ENCODE assay signal across 11 cellular contexts in genomic region chr7:130988443-130988842, GRCh38.
DNase-seq lines count a peak whose midpoint lies in the region; ATAC-seq, FAIRE-seq and TF ChIP-seq lines count a peak whose summit lies in the region.
"Had no signal": no experiment of that assay in that cellular context is flagged by ENCODE, and none has a peak within 500 bp of the region (broad histone marks: within the 10 kb centered on the region; RNA-seq: fewer than 3 reads in every experiment).

No MANE protein-coding gene starts in this region.

- no peaks in the 10 kb centered on the region for H3K27me3 ChIP-seq in fibroblast of lung (ENCODE audit: control insufficient read depth, insufficient read depth, low read length)
- H3K27me3 ChIP-seq: tibial artery had no signal

- TF ChIP-seq POLR2A in GM12891 (IDR thresholded peaks at IDR 0.05; ENCODE audit: low read depth, low read length) = no peak

- H4K20me1 ChIP-seq in fibroblast of lung (ENCODE audit: control insufficient read depth, extremely low read depth, insufficient read depth, low read length) = no peaks in the 10 kb centered on the region

- no peak for TF ChIP-seq CTCF in fibroblast of lung (conservative IDR thresholded peaks at IDR 0.05 in 1 of 2, IDR thresholded peaks at IDR 0.05 in 1 of 2; ENCODE audit: low read depth in 1 of 2, low read length in 2 of 2)

- H3K36me3 ChIP-seq in fibroblast of lung (ENCODE audit: control insufficient read depth, insufficient read depth, low read length) = no peaks in the 10 kb centered on the region

- H3K27ac ChIP-seq in fibroblast of lung (ENCODE audit: insufficient read depth, low read length) (peak overlapping the region; percentile 43), skin epidermis (peak overlapping the region in 11 of 21 experiments; percentile 2 to 68 (median 41))

- peak overlapping the region; percentile 41 for H3K4me2 ChIP-seq in fibroblast of lung (ENCODE audit: extremely low read depth, insufficient read depth, low read length)

- FAIRE-seq in GM12891 (lab: Jason Lieb, UNC) = no peak

- peak; percentile 2 for DNase-seq in NCI-H82 (lab: John Stamatoyannopoulos, UW)
- no peak for DNase-seq in NCI-H82 treated with DMSO at 0.1 percent for 48 hours (lab: John Stamatoyannopoulos, UW; ENCODE audit: unreplicated experiment)
- DNase-seq in T-helper 2 cell = peak in 3 of 5 experiments; percentile 39 to 73 (median 51)
- DNase-seq in fibroblast of lung (ENCODE audit: low read depth in 2 of 2) = peak in 1 of 2 donors; percentile 41
- DNase-seq in HuH-7.5 (ENCODE audit: low spot score) = no peak
- no peak for DNase-seq in GM12891 (ENCODE audit: insufficient read length, low spot score)
- DNase-seq: activated CD4-positive, alpha-beta T cell treated with anti-CD3 and anti-CD28 coated beads, Interleukin-2, amount 50 U/mL, for 1 hour; NK-92 treated with Interleukin-12 subunit alpha and Interleukin-12 subunit beta, amount 100 ng/mL, for 24 hours; tibial artery had no signal

- peaks cover 43% of the 10 kb centered on the region for H3K79me2 ChIP-seq in fibroblast of lung (ENCODE audit: control insufficient read depth, insufficient read depth, low read length)

- H3K4me1 ChIP-seq in fibroblast of lung (ENCODE audit: control insufficient read depth, extremely low read depth, insufficient read depth, low read length) = peaks cover 11% of the 10 kb centered on the region

- no peak for ATAC-seq in HG03521 (IDR thresholded peaks at IDR 0.05; ENCODE audit: unreplicated experiment)

- no peak overlapping the region for H2AFZ ChIP-seq in fibroblast of lung (ENCODE audit: low read length)

- no peak overlapping the region for H3K9ac ChIP-seq in fibroblast of lung (ENCODE audit: insufficient read depth, low read length)

- no peaks in the 10 kb centered on the region for H3K9me3 ChIP-seq in fibroblast of lung (ENCODE audit: control insufficient read depth, insufficient read depth, low read depth, low read length)
- H3K9me3 ChIP-seq: tibial artery had no signal

- no peak overlapping the region for H3K4me3 ChIP-seq in fibroblast of lung (replicated peaks in 1 of 4; ENCODE audit: control extremely low read depth in 1 of 4, insufficient read depth in 1 of 4, low read depth in 3 of 4, low read length in 4 of 4)
- H3K4me3 ChIP-seq in skin epidermis = no peak overlapping the region
- H3K4me3 ChIP-seq: tibial artery had no signal

TF ChIP-seq in GM12891, 5 proteins besides CTCF, POLR2A, EP300 and RAD21:
- no peak for TF ChIP-seq TAF1 (IDR thresholded peaks at IDR 0.05; ENCODE audit: low read depth, low read length)
- TF ChIP-seq POU2F2 (IDR thresholded peaks at IDR 0.05; ENCODE audit: low read depth, low read length) = no peak
- TF ChIP-seq SPI1 (IDR thresholded peaks at IDR 0.05; ENCODE audit: low read depth, low read length) = no peak

Comparison
In these comparisons a context has a peak if more than half of its experiments do, and no peak if none do; other contexts are left out.
1. DNase-seq: peak in NCI-H82 (single experiment) and T-helper 2 cell (3 of 5); none in NCI-H82 treated with DMSO at 0.1 percent for 48 hours (single experiment), HuH-7.5 (single experiment) and GM12891 (single experiment).